Comparison of ENCODE assay signal across 17 cellular contexts in genomic region chr13:79282976-79283375, GRCh38.
DNase-seq lines count a peak whose midpoint lies in the region; ATAC-seq and TF ChIP-seq lines count a peak whose summit lies in the region.
"Had no signal": no experiment of that assay in that cellular context is flagged by ENCODE, and none has a peak within 500 bp of the region (broad histone marks: within the 10 kb centered on the region; RNA-seq: fewer than 3 reads in every experiment).

No MANE protein-coding gene starts in this region.

- H3K4me2 ChIP-seq in Loucy (ENCODE audit: low read depth, low read length, poor library complexity, severe bottlenecking), result no peak overlapping the region
- H3K4me2 ChIP-seq in hepatocyte, result no peak overlapping the region

- H3F3A ChIP-seq in Loucy (ENCODE audit: low read depth), result no peaks in the 10 kb centered on the region

- no peak for TF ChIP-seq CTCF in Loucy (conservative IDR thresholded peaks at IDR 0.05; ENCODE audit: low read length)
- TF ChIP-seq CTCF in hepatocyte (IDR thresholded peaks at IDR 0.05; ENCODE audit: poor library complexity), result no peak

- no peaks in the 10 kb centered on the region for H3K36me3 ChIP-seq in Loucy (ENCODE audit: insufficient read depth, low read length)
- H3K36me3 ChIP-seq in hepatocyte (replicated peaks; ENCODE audit: insufficient read depth, low read depth), result no peaks in the 10 kb centered on the region
- H3K36me3 ChIP-seq: neural progenitor cell had no signal

- H3K27me3 ChIP-seq in Loucy (ENCODE audit: insufficient read depth, low read length, poor library complexity, severe bottlenecking), result no peaks in the 10 kb centered on the region
- H3K27me3 ChIP-seq in hepatocyte, result no peaks in the 10 kb centered on the region
- H3K27me3 ChIP-seq: neural progenitor cell had no signal

- H3K9me2 ChIP-seq in Loucy (replicated peaks; ENCODE audit: low read depth, low read length) (no peaks in the 10 kb centered on the region), hepatocyte (replicated peaks; ENCODE audit: insufficient read depth) (no peaks in the 10 kb centered on the region)

- ATAC-seq in GM18861 (IDR thresholded peaks at IDR 0.05; ENCODE audit: unreplicated experiment), result no peak

- DNase-seq in EL, result peak; percentile 8
- DNase-seq in SK-MEL-5 (ENCODE audit: low read depth, low spot score), result peak; percentile 7
- peak; percentile 35 for DNase-seq in hepatocyte (ENCODE audit: low spot score)
- no peak for DNase-seq in activated CD4-positive, alpha-beta T cell treated with anti-CD3 and anti-CD28 coated beads, Interleukin-2, amount 50 U/mL, for 48 hours
- DNase-seq in inferior parietal cortex (ENCODE audit: extremely low spot score), result no peak
- no peak for DNase-seq in stimulated activated CD4-positive, alpha-beta T cell treated with anti-CD3 and anti-CD28 coated beads, Interleukin-4, amount 100 ng/mL, for 1 hour
- DNase-seq: activated CD4-positive, alpha-beta T cell treated with anti-CD3 and anti-CD28 coated beads, Interleukin-2, amount 50 U/mL, for 1 hour; CD4-positive, alpha-beta T cell; cortex of kidney; DND-41; NCI-H1092; NCI-H2171 treated with DMSO at 0.1 percent for 48 hours; NCI-H82; Right ventricle myocardium superior had no signal

- no peak overlapping the region for H3K4me3 ChIP-seq in Loucy (ENCODE audit: low read length, poor library complexity, severe bottlenecking)
- no peak overlapping the region for H3K4me3 ChIP-seq in hepatocyte
- H3K4me3 ChIP-seq: neural progenitor cell had no signal

- H3K9ac ChIP-seq in Loucy (ENCODE audit: low read depth, low read length, poor library complexity, severe bottlenecking), result no peak overlapping the region
- H3K9ac ChIP-seq: neural progenitor cell had no signal

- H2AFZ ChIP-seq in Loucy (ENCODE audit: low read length), result peak overlapping the region; percentile 43; the same call in 1 of the 2 replicates
- no peak overlapping the region for H2AFZ ChIP-seq in hepatocyte
- H2AFZ ChIP-seq: neural progenitor cell had no signal

- H3K9me3 ChIP-seq in Loucy (ENCODE audit: insufficient read depth, low read depth, low read length) (no peaks in the 10 kb centered on the region), hepatocyte (ENCODE audit: low read depth) (no peaks in the 10 kb centered on the region)

- H3K27ac ChIP-seq in hepatocyte, result peak overlapping the region; percentile 62

- H3K4me1 ChIP-seq in Loucy (ENCODE audit: insufficient read depth, low read length, poor library complexity, severe bottlenecking) (peaks cover 6% of the 10 kb centered on the region), hepatocyte (ENCODE audit: insufficient read depth) (no peaks in the 10 kb centered on the region)

- 49% methylated on average over 3 of the region's 3 CpGs for WGBS in hepatocyte (ENCODE audit: low lambda C conversion rate, missing lambda C conversion rate)

- no peaks in the 10 kb centered on the region for H3K79me2 ChIP-seq in Loucy (ENCODE audit: insufficient read depth, low read length)
- no peaks in the 10 kb centered on the region for H3K79me2 ChIP-seq in hepatocyte

- no peaks in the 10 kb centered on the region for H4K20me1 ChIP-seq in Loucy (ENCODE audit: insufficient read depth, low read length, poor library complexity, severe bottlenecking)
- no peaks in the 10 kb centered on the region for H4K20me1 ChIP-seq in hepatocyte (ENCODE audit: insufficient read depth, poor library complexity, severe bottlenecking)

- in situ Hi-C loops in SK-MEL-5 (cut with HindIII; ENCODE audit: low pct_unique_long_range_greater_than_20kb, low sequenced_read_pairs), result no loop called here

Comparison
In these comparisons a context has a peak if more than half of its experiments do, and no peak if none do; other contexts are left out.
1. DNase-seq: peak in EL (single experiment), SK-MEL-5 (single experiment) and hepatocyte (single experiment); none in activated CD4-positive, alpha-beta T cell treated with anti-CD3 and anti-CD28 coated beads, Interleukin-2, amount 50 U/mL, for 48 hours (0 of 2), inferior parietal cortex (single experiment) and stimulated activated CD4-positive, alpha-beta T cell treated with anti-CD3 and anti-CD28 coated beads, Interleukin-4, amount 100 ng/mL, for 1 hour (single experiment).